Comparison of ENCODE assay signal across 13 cellular contexts in the genomic region with DNA sequence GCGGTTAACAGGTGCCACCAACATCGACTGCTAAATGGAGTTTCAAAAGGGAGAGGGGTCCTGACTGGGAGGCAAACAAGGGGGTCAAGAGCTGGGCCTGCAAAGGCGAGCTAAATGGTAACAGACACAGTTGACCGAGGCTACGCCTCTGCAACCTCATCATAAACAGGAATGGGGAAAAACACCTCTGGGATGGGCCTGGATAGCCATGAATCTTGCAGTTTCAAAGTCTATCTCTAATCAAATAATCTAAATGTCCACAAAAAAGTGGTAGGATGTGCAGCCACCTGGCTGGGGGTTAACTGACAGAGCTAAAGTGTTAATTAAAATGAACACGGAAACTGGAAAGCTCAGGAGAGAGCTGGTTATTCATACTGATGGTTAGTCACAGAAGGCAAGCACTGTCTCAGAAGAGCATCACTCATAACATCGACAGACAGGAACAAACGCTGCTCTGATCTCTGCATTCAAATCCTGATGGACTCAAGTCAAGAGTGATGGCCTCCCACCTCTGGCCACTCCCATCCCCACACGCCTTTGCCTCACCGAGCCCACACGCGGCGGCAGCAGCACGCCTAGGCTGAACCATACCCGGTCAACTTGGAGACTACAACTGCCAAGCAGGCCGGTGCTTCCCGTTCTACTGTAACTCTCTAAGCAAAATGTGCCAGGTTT. TPM values are rescaled to one million over a fixed set of nuclear protein-coding genes. Genes with fewer than 3 reads are reported as not detected.
DNase-seq lines count a peak whose midpoint lies in the region; ATAC-seq and TF ChIP-seq lines count a peak whose summit lies in the region.
"Had no signal": no experiment of that assay in that cellular context is flagged by ENCODE, and none has a peak within 500 bp of the region (broad histone marks: within the 10 kb centered on the region; RNA-seq: fewer than 3 reads in every experiment).

No MANE protein-coding gene starts in this region.

- intact Hi-C loops in activated CD4-positive, alpha-beta T cell treated with anti-CD3 and anti-CD28 coated beads for 36 hours (cut with DNase I, micrococcal nuclease): loop anchor here in 1 of 2 experiments (5.0 kb wide), 1 partner anchor 37 kb away; no protein-coding TSS in a partner anchor

- no peaks in the 10 kb centered on the region for H3K9me3 Mint-ChIP-seq in activated CD4-positive, alpha-beta T cell treated with anti-CD3 and anti-CD28 coated beads for 36 hours (ENCODE audit: low read depth)
- no peaks in the 10 kb centered on the region for H3K9me3 Mint-ChIP-seq in progenitor cell of endocrine pancreas (ENCODE audit: low read depth)

- ATAC-seq in activated CD4-positive, alpha-beta T cell treated with anti-CD3 and anti-CD28 coated beads for 36 hours: peak; percentile 74
- ATAC-seq in GM18907 (IDR thresholded peaks at IDR 0.05; ENCODE audit: unreplicated experiment): no peak
- ATAC-seq: A549 had no signal

- POLR2A ChIA-PET in activated CD4-positive, alpha-beta T cell treated with anti-CD3 and anti-CD28 coated beads for 36 hours (lab: Charles Lee): interaction anchor here (0.6 kb wide), 2 partner anchors 120 to 599 kb away, joined by 3 to 4 read pairs; no protein-coding TSS in a partner anchor
- POLR2A ChIA-PET in RWPE1 (lab: Yijun Ruan, JAX; ENCODE audit: low non-redundant PET): interaction anchor here (0.5 kb wide), 1 partner anchor 136 kb away, joined by 3 read pairs; no protein-coding TSS in a partner anchor

- H3K36me3 Mint-ChIP-seq in activated CD4-positive, alpha-beta T cell treated with anti-CD3 and anti-CD28 coated beads for 36 hours (ENCODE audit: low read depth): no peaks in the 10 kb centered on the region
- no peaks in the 10 kb centered on the region for H3K36me3 Mint-ChIP-seq in progenitor cell of endocrine pancreas (ENCODE audit: insufficient read depth)

- no peaks in the 10 kb centered on the region for H3K27me3 Mint-ChIP-seq in activated CD4-positive, alpha-beta T cell treated with anti-CD3 and anti-CD28 coated beads for 36 hours
- H3K27me3 Mint-ChIP-seq in progenitor cell of endocrine pancreas: no peaks in the 10 kb centered on the region

- TF ChIP-seq CTCF in RWPE1 (conservative IDR thresholded peaks at IDR 0.05; ENCODE audit: low read depth): no peak
- TF ChIP-seq CTCF in fibroblast of mammary gland (conservative IDR thresholded peaks at IDR 0.05; ENCODE audit: control insufficient read depth, insufficient read depth, low read depth, low read length): no peak
- no peak for TF ChIP-seq CTCF in progenitor cell of endocrine pancreas (IDR thresholded peaks at IDR 0.05; ENCODE audit: unreplicated experiment)

- H3K4me3 Mint-ChIP-seq in activated CD4-positive, alpha-beta T cell treated with anti-CD3 and anti-CD28 coated beads for 36 hours: no peak overlapping the region
- no peak overlapping the region for H3K4me3 Mint-ChIP-seq in progenitor cell of endocrine pancreas (ENCODE audit: low read depth)

- no peak overlapping the region; the same call in 1 of the 2 replicates for H3K27ac ChIP-seq in RWPE1
- H3K27ac ChIP-seq: A549, vagina had no signal

- DNase-seq in activated CD4-positive, alpha-beta T cell treated with anti-CD3 and anti-CD28 coated beads for 36 hours: peak; percentile 23
- DNase-seq in activated CD4-positive, alpha-beta T cell treated with anti-CD3 and anti-CD28 coated beads for 4 hours: no peak
- peak; percentile 20 for DNase-seq in RWPE1 (ENCODE audit: low spot score)
- peak; percentile 53 for DNase-seq in fibroblast of mammary gland (ENCODE audit: low read depth)
- DNase-seq in progenitor cell of endocrine pancreas (ENCODE audit: low spot score, unreplicated experiment): no peak
- DNase-seq in central memory CD4-positive, alpha-beta T cell: no peak
- no peak for DNase-seq in stimulated activated naive CD4-positive, alpha-beta T cell (lab: John Stamatoyannopoulos, UW)
- DNase-seq: cerebellar nuclear complex, DMS 273 treated with DMSO at 0.1 percent for 48 hours, NCI-H1105 had no signal

- peak overlapping the region; percentile 52 for H3K27ac Mint-ChIP-seq in activated CD4-positive, alpha-beta T cell treated with anti-CD3 and anti-CD28 coated beads for 36 hours
- peak overlapping the region; percentile 76 for H3K27ac Mint-ChIP-seq in progenitor cell of endocrine pancreas

- peaks cover 80% of the 10 kb centered on the region for H3K4me1 Mint-ChIP-seq in activated CD4-positive, alpha-beta T cell treated with anti-CD3 and anti-CD28 coated beads for 36 hours
- H3K4me1 Mint-ChIP-seq in progenitor cell of endocrine pancreas (ENCODE audit: low read depth): peaks cover 38% of the 10 kb centered on the region

- CTCF ChIA-PET in activated CD4-positive, alpha-beta T cell treated with anti-CD3 and anti-CD28 coated beads for 36 hours (lab: Charles Lee): interaction anchor here (0.6 to 0.9 kb wide), 4 partner anchors 9 to 1082 kb away, joined by 3 to 4 read pairs (median 4); no protein-coding TSS in a partner anchor
- CTCF ChIA-PET in RWPE1 (lab: Yijun Ruan, JAX): interaction anchor here (0.5 kb wide), 1 partner anchor 42 kb away, joined by 3 read pairs; no protein-coding TSS in a partner anchor

- no peak overlapping the region for H3K4me3 ChIP-seq in fibroblast of mammary gland (ENCODE audit: control insufficient read depth, low read depth, low read length)
- H3K4me3 ChIP-seq: A549, vagina had no signal

RNA-seq across cellular contexts. Expression of gene CREBBP, which starts 56.3 kb away (rescaled TPM):
- total RNA-seq in activated CD4-positive, alpha-beta T cell treated with anti-CD3 and anti-CD28 coated beads for 36 hours: 10 to 100 TPM; 28.1 to 37.4 TPM
- total RNA-seq in progenitor cell of endocrine pancreas: 144 and 146 TPM in 2 replicates

Comparison
In these comparisons a context has a peak if more than half of its experiments do, and no peak if none do; other contexts are left out.
1. DNase-seq: peak in activated CD4-positive, alpha-beta T cell treated with anti-CD3 and anti-CD28 coated beads for 36 hours (single experiment), RWPE1 (single experiment) and fibroblast of mammary gland (single experiment); none in activated CD4-positive, alpha-beta T cell treated with anti-CD3 and anti-CD28 coated beads for 4 hours (0 of 2), progenitor cell of endocrine pancreas (single experiment), central memory CD4-positive, alpha-beta T cell (single experiment) and stimulated activated naive CD4-positive, alpha-beta T cell (0 of 6).